30 cellular contexts compared by ENCODE assay signal in genomic region chr5:13917061-13917460, GRCh38. TPM values are rescaled to one million over a fixed set of nuclear protein-coding genes. Genes with fewer than 3 reads are reported as not detected.
"Had no signal": no experiment of that assay in that cellular context is flagged by ENCODE, and none has a peak within 500 bp of the region (broad histone marks: within the 10 kb centered on the region; RNA-seq: fewer than 3 reads in every experiment).

No MANE protein-coding gene starts in this region.

- DNase-seq: activated B cell treated with CpG ODN at 0.5 μM for 24 hours; activated CD4-positive, alpha-beta memory T cell treated with anti-CD3 and anti-CD28 coated beads for 36 hours; activated CD4-positive, alpha-beta T cell treated with anti-CD3 and anti-CD28 coated beads for 4 hours; activated CD4-positive, alpha-beta T cell treated with anti-CD3 and anti-CD28 coated beads, Interleukin-2, amount 10 ng/mL, durations not matched to agents 24 days and 14 days; activated CD4-positive, alpha-beta T cell treated with anti-CD3 and anti-CD28 coated beads, Interleukin-2, amount 50 U/mL, for 1 hour; activated CD4-positive, alpha-beta T cell treated with anti-CD3 and anti-CD28 coated beads, Interleukin-2, amount 50 U/mL, for 4 hours; activated CD4-positive, CD25-positive, alpha-beta regulatory T cell treated with anti-CD3 and anti-CD28 coated beads, Interleukin-2, amount 50 U/mL, for 72 hours; activated CD8-positive, alpha-beta memory T cell treated with anti-CD3 and anti-CD28 coated beads, Interleukin-2, amount 50 U/mL, for 4 hours; activated CD8-positive, alpha-beta T cell treated with anti-CD3 and anti-CD28 coated beads for 36 hours; activated effector memory CD4-positive, alpha-beta T cell treated with anti-CD3 and anti-CD28 coated beads, Interleukin-2, amount 50 U/mL, for 16 hours; activated gamma-delta T cell treated with Interleukin-2 at 50 U/mL for 16 hours; activated naive CD4-positive, alpha-beta T cell; activated naive CD4-positive, alpha-beta T cell treated with anti-CD3 and anti-CD28 coated beads for 36 hours; activated naive CD4-positive, alpha-beta T cell treated with anti-CD3 and anti-CD28 coated beads, Interleukin-2, amount 50 U/mL, for 16 hours; activated naive CD8-positive, alpha-beta T cell treated with anti-CD3 and anti-CD28 coated beads, Interleukin-2, amount 10 ng/mL, durations not matched to agents 7 days and 5 days; activated naive CD8-positive, alpha-beta T cell treated with anti-CD3 and anti-CD28 coated beads, Interleukin-2, amount 50 U/mL, for 24 hours; activated T-cell treated with anti-CD3 and anti-CD28 coated beads for 4 hours; activated T-cell treated with anti-CD3 and anti-CD28 coated beads, Interleukin-2, amount 50 U/mL, for 1 hour; activated T-cell treated with anti-CD3 and anti-CD28 coated beads, Interleukin-2, amount 50 U/mL, for 4 hours; activated T-cell treated with anti-CD3 and anti-CD28 coated beads, Interleukin-2, amount 50 U/mL, for 72 hours; amygdala; anterior cingulate cortex; caudate nucleus; cerebellar nuclear complex; T-helper 1 cell; T-helper 2 cell; T-helper 9 cell had no signal

- ATAC-seq: activated CD8-positive, alpha-beta T cell treated with anti-CD3 and anti-CD28 coated beads for 36 hours; activated naive CD8-positive, alpha-beta T cell treated with anti-CD3 and anti-CD28 coated beads, Interleukin-2, amount 50 U/mL, for 24 hours; activated T-cell treated with anti-CD3 and anti-CD28 coated beads, Interleukin-2, amount 50 U/mL, for 4 hours; activated T-cell treated with anti-CD3 and anti-CD28 coated beads, Interleukin-2, amount 50 U/mL, for 72 hours; activated T-helper 17 cell treated with anti-CD3 and anti-CD28 coated beads, Interleukin-2, amount 50 U/mL, for 72 hours had no signal

RNA-seq across cellular contexts. Expression of gene DNAH5, which starts 27.4 kb away (rescaled TPM):
- total RNA-seq: activated B cell treated with CpG ODN at 0.5 μM for 24 hours; activated CD4-positive, alpha-beta memory T cell treated with anti-CD3 and anti-CD28 coated beads for 36 hours; activated CD4-positive, alpha-beta T cell treated with anti-CD3 and anti-CD28 coated beads, Interleukin-2, amount 10 ng/mL, durations not matched to agents 24 days and 14 days; activated CD8-positive, alpha-beta memory T cell treated with anti-CD3 and anti-CD28 coated beads for 36 hours; activated CD8-positive, alpha-beta T cell treated with anti-CD3 and anti-CD28 coated beads for 36 hours; activated naive CD4-positive, alpha-beta T cell treated with anti-CD3 and anti-CD28 coated beads for 36 hours; activated naive CD8-positive, alpha-beta T cell treated with anti-CD3 and anti-CD28 coated beads, Interleukin-2, amount 10 ng/mL, durations not matched to agents 7 days and 5 days; activated T-cell treated with anti-CD3 and anti-CD28 coated beads, Interleukin-2, amount 50 U/mL, for 4 hours; activated T-cell treated with anti-CD3 and anti-CD28 coated beads, Interleukin-2, amount 50 U/mL, for 72 hours; activated T-helper 1 cell treated with anti-CD3 and anti-CD28 coated beads, Interleukin-12 subunit alpha, Interleukin-12 subunit beta, Interleukin-2, Interleukin-4 antibody, amounts not matched to agents 30 ng/mL and 10 ng/mL and 1 ng/mL, durations not matched to agents 14 hours and 24 hours and 36 hours; activated T-helper 17 cell treated with anti-CD3 and anti-CD28 coated beads, Interleukin-2, amount 50 U/mL, for 72 hours had no signal
